ENCODE assay signal across 1 cellular context in the genomic region with DNA sequence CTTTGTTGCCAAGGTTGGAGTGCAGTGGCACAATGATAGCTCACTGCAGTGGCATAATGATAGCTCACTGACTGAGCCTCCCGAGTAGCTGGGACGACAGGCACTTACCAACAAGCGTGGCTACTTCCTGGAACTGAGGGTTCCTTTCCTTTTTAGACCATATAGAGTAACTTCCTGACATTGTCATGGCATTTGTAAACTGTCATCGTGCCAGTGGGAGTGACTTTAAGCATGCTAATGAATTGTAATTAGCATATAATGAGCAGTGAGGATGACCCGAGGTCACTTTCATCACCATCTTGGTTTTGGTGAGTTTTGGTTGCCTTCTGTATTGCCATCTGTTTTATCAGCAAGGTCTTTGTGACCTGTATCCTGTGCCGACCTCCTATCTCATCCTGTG.
TF ChIP-seq lines count a peak whose summit lies in the region.

No MANE protein-coding gene starts in this region.

TF ChIP-seq in GM23338, 12 proteins besides CTCF, POLR2A, EP300 and RAD21 (continued from another document):
- TF ChIP-seq ZNF462 (CRISPR knock-in tag; IDR thresholded peaks at IDR 0.05) = no peak
- TF ChIP-seq CREB1 (CRISPR knock-in tag; IDR thresholded peaks at IDR 0.05; ENCODE audit: low read depth) = no peak
- no peak for TF ChIP-seq REST (IDR thresholded peaks at IDR 0.05; ENCODE audit: unreplicated experiment)
- no peak for TF ChIP-seq EZH2 (IDR thresholded peaks at IDR 0.05; ENCODE audit: low read depth, unreplicated experiment)
